8 cellular contexts compared by ENCODE assay signal in genomic region chr7:20217193-20217948, GRCh38. TPM values are rescaled to one million over a fixed set of nuclear protein-coding genes. Genes with fewer than 3 reads are reported as not detected.
DNase-seq lines count a peak whose midpoint lies in the region; ATAC-seq and TF ChIP-seq lines count a peak whose summit lies in the region.

Gene MACC1, minus strand, starts transcription at chr7:20217384. Its CDS starts 55,522 bp downstream, at chr7:20161862.

- H3K36me3 ChIP-seq in PC-9 (ENCODE audit: low read depth) (peaks cover 17% of the 10 kb centered on the region), upper lobe of left lung (no peaks in the 10 kb centered on the region)

- intact Hi-C loops in PC-9 (cut with micrococcal nuclease; ENCODE audit: unreplicated experiment) (loop anchor here (1.0 to 5.0 kb wide), 11 partner anchors 18 to 469 kb away; no protein-coding TSS in a partner anchor), cardiac septum (cut with DNase I) (no loop called here)

- no TSS peak for BruUV-seq in PC-9 (replicated peaks; lab: Mats Ljungman, UMichigan)

- DNase-seq in PC-9 (peak; percentile 88 to 100), upper lobe of left lung (peak in 1 of 2 donors; percentile 90), NCI-H226 (no peak), cardiac septum (ENCODE audit: low spot score) (no peak)

- peak within 1 kb of the TSS; percentile 90 for H3K4me2 ChIP-seq in PC-9

- peak; percentile 50 for ATAC-seq in GM19395 (IDR thresholded peaks at IDR 0.05; ENCODE audit: unreplicated experiment)
- peak; percentile 66 for ATAC-seq in HG03439 (IDR thresholded peaks at IDR 0.05; ENCODE audit: unreplicated experiment)
- peak; percentile 60 to 92 for ATAC-seq in upper lobe of left lung (ENCODE audit: low FRiP score in 2 of 2)

- CTCF ChIA-PET in PC-9 (lab: Charles Lee), result interaction anchor here (1.0 kb wide), 1 partner anchor 24 kb away, joined by 4 read pairs; no protein-coding TSS in a partner anchor

- peaks cover 45% of the 10 kb centered on the region for H3K79me2 ChIP-seq in PC-9 (ENCODE audit: low read depth)

- H3K4me1 ChIP-seq in PC-9 (replicated peaks; ENCODE audit: insufficient read depth) (peaks cover 70% of the 10 kb centered on the region), upper lobe of left lung (peaks cover 0 to 16% (median 9%) of the 10 kb centered on the region in 4 donors)

- H3K4me3 ChIP-seq in GM08714 (ENCODE audit: low read length) (peak within 1 kb of the TSS; percentile 91), PC-9 (peak within 1 kb of the TSS; percentile 67), iPS-11a (ENCODE audit: low read depth, low read length) (peak within 1 kb of the TSS; percentile 21), upper lobe of left lung (peak within 1 kb of the TSS in 3 of 4 donors; percentile 24 to 40 (median 39))

- TF ChIP-seq CTCF in PC-9 (conservative IDR thresholded peaks at IDR 0.05) (peak; percentile 79), upper lobe of left lung (IDR thresholded peaks at IDR 0.05) (peak in 4 of 6 experiments; percentile 23 to 54 (median 38))

- H3K27ac ChIP-seq in PC-9 (peak within 1 kb of the TSS; percentile 99), upper lobe of left lung (peak within 1 kb of the TSS; percentile 50 to 80 (median 73))

- 18 to 29% methylated on average over 6 of the region's 6 CpGs for WGBS in upper lobe of left lung, 2 donors

- TF ChIP-seq POLR2A in upper lobe of left lung (IDR thresholded peaks at IDR 0.05), result peak in 1 of 4 donors; percentile 40

- peaks cover 10% of the 10 kb centered on the region; the same call in 1 of the 2 replicates for H3K9me3 ChIP-seq in PC-9 (ENCODE audit: insufficient read depth, low read depth)
- no peaks in the 10 kb centered on the region for H3K9me3 ChIP-seq in upper lobe of left lung

- H2AFZ ChIP-seq in PC-9, result peak within 1 kb of the TSS; percentile 72

- POLR2A ChIA-PET in PC-9 (lab: Charles Lee; ENCODE audit: unreplicated experiment), result interaction anchor here (0.6 to 1.1 kb wide), 5 partner anchors 54 to 1708 kb away, joined by 3 to 9 read pairs (median 3); no protein-coding TSS in a partner anchor

- no peak for TF ChIP-seq EP300 in upper lobe of left lung (IDR thresholded peaks at IDR 0.05)

- no peaks in the 10 kb centered on the region for H3K27me3 ChIP-seq in PC-9 (ENCODE audit: insufficient read depth, low read depth)
- no peaks in the 10 kb centered on the region for H3K27me3 ChIP-seq in upper lobe of left lung

- no peaks in the 10 kb centered on the region for H4K20me1 ChIP-seq in PC-9 (ENCODE audit: insufficient read depth)

- no peaks in the 10 kb centered on the region for H3K9me2 ChIP-seq in PC-9 (ENCODE audit: insufficient read depth)

- H3F3A ChIP-seq in PC-9 (ENCODE audit: insufficient read depth, low read depth), result peaks cover 47% of the 10 kb centered on the region

RNA-seq across cellular contexts. Expression of gene MACC1, which starts in this region (rescaled TPM):
- 48.4 and 50.8 TPM in 2 replicates for total RNA-seq in PC-9 (2021)
- total RNA-seq in upper lobe of left lung, result 10 to 100 TPM; 10.5 to 86.5 (median 24.3) TPM
- 0.13 TPM for total RNA-seq in cardiac septum

Comparison
In these comparisons a context has a peak if more than half of its experiments do, and no peak if none do; other contexts are left out.
1. RNA of gene MACC1 (total RNA-seq): 48.4 to 50.8 TPM in PC-9 and 10.5 to 86.5 TPM in upper lobe of left lung; 0.13 TPM in cardiac septum (single experiment); every median in the first group is over 10 times any median in the second.
2. H3K4me3 ChIP-seq: peak in every context shown above with its lines; median percentile 91 in GM08714; 67 in PC-9; 39 in upper lobe of left lung; 21 in iPS-11a.
3. DNase-seq: peak in PC-9 (2 of 2); none in NCI-H226 (single experiment) and cardiac septum (single experiment).
4. Peak in every context shown above with its lines, with median percentiles within 50 percentile points of each other: ATAC-seq.